ENCODE assay signal across 16 cellular contexts in the genomic region with DNA sequence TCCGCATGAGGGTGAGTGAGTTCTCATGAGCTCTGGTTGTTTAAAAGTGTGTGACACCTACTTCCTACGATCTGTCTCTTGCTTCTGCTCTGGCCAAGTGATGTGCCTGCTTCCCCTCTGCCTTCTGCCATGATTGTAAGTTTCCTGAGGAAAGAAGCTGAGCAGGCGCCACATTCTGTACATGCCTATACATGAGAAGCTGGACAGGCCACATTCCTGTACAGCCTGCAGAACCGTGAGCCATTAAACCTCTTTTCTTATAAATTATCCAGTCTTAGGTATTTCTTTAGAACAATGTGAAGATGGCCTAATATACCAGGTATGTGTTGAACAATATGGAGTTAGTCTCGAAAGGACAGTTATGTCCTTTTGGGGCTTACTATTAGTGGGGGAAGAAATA.
"Had no signal": no experiment of that assay in that cellular context is flagged by ENCODE, and none has a peak within 500 bp of the region (broad histone marks: within the 10 kb centered on the region; RNA-seq: fewer than 3 reads in every experiment).

No MANE protein-coding gene starts in this region.

- DNase-seq: cortex of kidney; dorsolateral prefrontal cortex; effector CD8-positive, alpha-beta T cell; gastrocnemius medialis; immature natural killer cell; left colon; left ventricle myocardium superior; natural killer cell; small intestine; stimulated activated CD4-positive, alpha-beta T cell treated with anti-CD3 and anti-CD28 coated beads, Interleukin-2, amount 100 ng/mL, for 48 hours; stimulated activated naive CD4-positive, alpha-beta T cell treated with Interleukin-2 at 50 U/mL for 16 hours; upper lobe of left lung had no signal

- H3K4me1 Mint-ChIP-seq: central memory CD8-positive, alpha-beta T cell; immature natural killer cell; natural killer cell had no signal

- H3K27ac ChIP-seq: dorsolateral prefrontal cortex, gastrocnemius medialis, right atrium auricular region, upper lobe of left lung, vagina had no signal

- H3K27ac Mint-ChIP-seq: immature natural killer cell, natural killer cell had no signal

- H3K36me3 Mint-ChIP-seq: immature natural killer cell, natural killer cell had no signal

- H3K4me3 Mint-ChIP-seq: central memory CD8-positive, alpha-beta T cell; immature natural killer cell; natural killer cell; neural crest cell had no signal

- H3K9me3 Mint-ChIP-seq: central memory CD8-positive, alpha-beta T cell; natural killer cell had no signal
